In genomic region chr14:24232645-24233537, GRCh38 we compare ENCODE assay signal across 8 cellular contexts. TPM values are rescaled to one million over a fixed set of nuclear protein-coding genes. Genes with fewer than 3 reads are reported as not detected.
DNase-seq lines count a peak whose midpoint lies in the region; ATAC-seq and TF ChIP-seq lines count a peak whose summit lies in the region.

Gene GMPR2, plus strand, starts transcription at chr14:24232929. Its CDS starts 325 bp downstream, at chr14:24233254.

- H3K4me3 Mint-ChIP-seq in GM23338 (peak within 1 kb of the TSS; percentile 91), progenitor cell of endocrine pancreas (ENCODE audit: low read depth) (peak within 1 kb of the TSS; percentile 98)
- peak within 1 kb of the TSS; percentile 98 for H3K4me3 Mint-ChIP-seq in activated naive CD4-positive, alpha-beta T cell treated with anti-CD3 and anti-CD28 coated beads for 36 hours

- TF ChIP-seq CTCF in GM23338 (conservative IDR thresholded peaks at IDR 0.05; ENCODE audit: low read depth in 2 of 2) = no peak
- TF ChIP-seq CTCF in progenitor cell of endocrine pancreas (IDR thresholded peaks at IDR 0.05; ENCODE audit: unreplicated experiment) = no peak

- H3K27ac Mint-ChIP-seq in GM23338 = peak within 1 kb of the TSS; percentile 95
- H3K27ac Mint-ChIP-seq in activated naive CD4-positive, alpha-beta T cell treated with anti-CD3 and anti-CD28 coated beads for 36 hours = peak within 1 kb of the TSS; percentile 97
- peak within 1 kb of the TSS; percentile 97 for H3K27ac Mint-ChIP-seq in progenitor cell of endocrine pancreas

- H4K20me1 ChIP-seq in GM23338 (replicated peaks; ENCODE audit: insufficient read depth) = peaks cover 10% of the 10 kb centered on the region

- H3K4me1 Mint-ChIP-seq in GM23338 (peaks cover 17% of the 10 kb centered on the region), progenitor cell of endocrine pancreas (ENCODE audit: low read depth) (peaks cover 17% of the 10 kb centered on the region)
- H3K4me1 Mint-ChIP-seq in activated naive CD4-positive, alpha-beta T cell treated with anti-CD3 and anti-CD28 coated beads for 36 hours (ENCODE audit: low read depth) = peaks cover 52% of the 10 kb centered on the region

- peaks cover 24% of the 10 kb centered on the region for H3K36me3 Mint-ChIP-seq in GM23338 (ENCODE audit: low read depth)
- H3K36me3 Mint-ChIP-seq in activated naive CD4-positive, alpha-beta T cell treated with anti-CD3 and anti-CD28 coated beads for 36 hours (ENCODE audit: low read depth) = peaks cover 15% of the 10 kb centered on the region
- peaks cover 15% of the 10 kb centered on the region for H3K36me3 Mint-ChIP-seq in progenitor cell of endocrine pancreas (ENCODE audit: insufficient read depth)

- H3K27me3 ChIP-seq in GM23338 (ENCODE audit: insufficient read depth) = no peaks in the 10 kb centered on the region

- peaks cover 7% of the 10 kb centered on the region; the same call in 1 of the 2 replicates for H3F3A ChIP-seq in GM23338 (replicated peaks; ENCODE audit: low read depth)

- peak within 1 kb of the TSS; percentile 86 for H2AFZ ChIP-seq in GM23338

- ATAC-seq in activated CD4-positive, CD25-positive, alpha-beta regulatory T cell treated with anti-CD3 and anti-CD28 coated beads, Interleukin-2, amount 50 U/mL, for 24 hours = peak; percentile 33 to 39
- peak; percentile 73 for ATAC-seq in GM23338

- intact Hi-C loops in activated naive CD4-positive, alpha-beta T cell treated with anti-CD3 and anti-CD28 coated beads for 36 hours (cut with micrococcal nuclease) = loop anchor here (1.0 to 2.0 kb wide), 13 partner anchors 9 to 912 kb away; partner anchors contain the start of genes CHMP4A, DCAF11, DHRS1 and EMC9
- intact Hi-C loops in cardiac septum (cut with DNase I) = no loop called here

- DNase-seq in activated CD4-positive, CD25-positive, alpha-beta regulatory T cell treated with anti-CD3 and anti-CD28 coated beads, Interleukin-2, amount 50 U/mL, for 72 hours = no peak
- DNase-seq in GM23338 (ENCODE audit: low spot score) (peak; percentile 94), cardiac septum (ENCODE audit: low spot score) (peak; percentile 83), progenitor cell of endocrine pancreas (ENCODE audit: low spot score, unreplicated experiment) (no peak), NCI-H1048 (lab: John Stamatoyannopoulos, UW) (no peak)
- peak; percentile 32 for DNase-seq in activated naive CD4-positive, alpha-beta T cell treated with anti-CD3 and anti-CD28 coated beads for 36 hours

- H3K36me3 ChIP-seq in GM23338 (ENCODE audit: insufficient read depth) (peaks cover 17% of the 10 kb centered on the region; the same call in 1 of the 2 replicates), KOPT-K1 (ENCODE audit: insufficient read depth, low read length) (peaks cover 49% of the 10 kb centered on the region)

- CTCF ChIA-PET in activated naive CD4-positive, alpha-beta T cell treated with anti-CD3 and anti-CD28 coated beads for 36 hours (lab: Charles Lee) = interaction anchor here (1.2 to 3.2 kb wide), 3 partner anchors 10 to 75 kb away, joined by 4 to 13 read pairs (median 5); partner anchors contain the start of genes CIDEB and TINF2

- H3K27me3 Mint-ChIP-seq in GM23338 (ENCODE audit: insufficient read depth, low read depth, poor library complexity) (peaks cover 7% of the 10 kb centered on the region), progenitor cell of endocrine pancreas (no peaks in the 10 kb centered on the region)
- no peaks in the 10 kb centered on the region for H3K27me3 Mint-ChIP-seq in activated naive CD4-positive, alpha-beta T cell treated with anti-CD3 and anti-CD28 coated beads for 36 hours (ENCODE audit: low read depth)

- H3K4me2 ChIP-seq in GM23338 = peak within 1 kb of the TSS; percentile 97

- no peaks in the 10 kb centered on the region for H3K9me3 ChIP-seq in KOPT-K1 (ENCODE audit: insufficient read depth, low read length, poor library complexity, severe bottlenecking)

- no peaks in the 10 kb centered on the region for H3K9me2 ChIP-seq in GM23338 (ENCODE audit: insufficient read depth)

- peak within 1 kb of the TSS; percentile 81 for H3K4me3 ChIP-seq in GM23338

- H3K27ac ChIP-seq in GM23338 (ENCODE audit: low read depth) = peak within 1 kb of the TSS; percentile 93
- H3K27ac ChIP-seq in KOPT-K1 (ENCODE audit: low read depth, low read length, poor library complexity, severe bottlenecking) = peak within 1 kb of the TSS; percentile 88

- H3K4me1 ChIP-seq in GM23338 (ENCODE audit: insufficient read depth) = peaks cover 15% of the 10 kb centered on the region

- H3K9me3 Mint-ChIP-seq in GM23338 (no peaks in the 10 kb centered on the region), progenitor cell of endocrine pancreas (ENCODE audit: low read depth) (no peaks in the 10 kb centered on the region)
- no peaks in the 10 kb centered on the region for H3K9me3 Mint-ChIP-seq in activated naive CD4-positive, alpha-beta T cell treated with anti-CD3 and anti-CD28 coated beads for 36 hours

- peaks cover 53% of the 10 kb centered on the region for H3K79me2 ChIP-seq in GM23338 (replicated peaks; ENCODE audit: insufficient read depth)

TF ChIP-seq in GM23338, 12 proteins besides CTCF, POLR2A, EP300 and RAD21:
- TF ChIP-seq STAT1 (IDR thresholded peaks at IDR 0.05; ENCODE audit: unreplicated experiment) = no peak
- TF ChIP-seq CREB1 (CRISPR knock-in tag; IDR thresholded peaks at IDR 0.05; ENCODE audit: low read depth) = 0 out of 2 replicates have a peak, but pooled peaks have one; percentile 1
- TF ChIP-seq EZH2phosphoT487 (IDR thresholded peaks at IDR 0.05; ENCODE audit: unreplicated experiment) = no peak
- TF ChIP-seq NANOG (IDR thresholded peaks at IDR 0.05; ENCODE audit: borderline replicate concordance) = no peak
- no peak for TF ChIP-seq ZNF114 (CRISPR knock-in tag; IDR thresholded peaks at IDR 0.05)
- TF ChIP-seq ZNF462 (CRISPR knock-in tag; IDR thresholded peaks at IDR 0.05) = no peak
- TF ChIP-seq POLR2AphosphoS5 (IDR thresholded peaks at IDR 0.05; ENCODE audit: low read depth) = peak; percentile 68

RNA-seq across cellular contexts. Expression of gene GMPR2, which starts in this region (rescaled TPM):
- 60.6 and 67.0 TPM in 2 replicates for total RNA-seq in GM23338 (2014; rRNA removed; shearing (Covaris generic))
- 70.6 TPM in 2 replicates for polyA plus RNA-seq in GM23338 (2016; fragmentation: Nextera tagmentation; extraction: Ambion mirVana)
- total RNA-seq in activated naive CD4-positive, alpha-beta T cell treated with anti-CD3 and anti-CD28 coated beads for 36 hours = 10 to 100 TPM; 60.5 to 63.7 TPM
- total RNA-seq in cardiac septum (33.2 TPM), progenitor cell of endocrine pancreas (73.6 and 86.2 TPM in 2 replicates)

Comparison
In these comparisons a context has a peak if more than half of its experiments do, and no peak if none do; other contexts are left out.
1. DNase-seq: peak in GM23338 (single experiment), activated naive CD4-positive, alpha-beta T cell treated with anti-CD3 and anti-CD28 coated beads for 36 hours (single experiment) and cardiac septum (single experiment); none in activated CD4-positive, CD25-positive, alpha-beta regulatory T cell treated with anti-CD3 and anti-CD28 coated beads, Interleukin-2, amount 50 U/mL, for 72 hours (single experiment), progenitor cell of endocrine pancreas (single experiment) and NCI-H1048 (single experiment).
2. Peak in every context shown above with its lines, with median percentiles within 50 percentile points of each other: H3K27ac Mint-ChIP-seq and H3K4me3 Mint-ChIP-seq.